ENCODE assay signal across 8 cellular contexts in genomic region chr12:24960222-24960855, GRCh38. TPM values are rescaled to one million over a fixed set of nuclear protein-coding genes. Genes with fewer than 3 reads are reported as not detected.
DNase-seq lines count a peak whose midpoint lies in the region; ATAC-seq and TF ChIP-seq lines count a peak whose summit lies in the region.

No MANE protein-coding gene starts in this region.

- H3K9me3 Mint-ChIP-seq in neural crest cell = no peaks in the 10 kb centered on the region

- no peaks in the 10 kb centered on the region for H3K27me3 Mint-ChIP-seq in neural crest cell (ENCODE audit: low read depth)

- H3K27ac ChIP-seq in SJCRH30 = no peak overlapping the region
- no peak overlapping the region for H3K27ac ChIP-seq in dorsolateral prefrontal cortex

- H3K27me3 ChIP-seq in SJCRH30 (no peaks in the 10 kb centered on the region), dorsolateral prefrontal cortex (no peaks in the 10 kb centered on the region)

- TF ChIP-seq CTCF in dorsolateral prefrontal cortex (IDR thresholded peaks at IDR 0.05 in 54 of 56, conservative IDR thresholded peaks at IDR 0.05 in 2 of 56; ENCODE audit: low read depth in 1 of 56, partially characterized antibody in 56 of 56) (peak in 49 of 56 donors; percentile 11 to 57 (median 39)), neural crest cell (conservative IDR thresholded peaks at IDR 0.05) (peak; percentile 76)

- no peaks in the 10 kb centered on the region for H3K36me3 ChIP-seq in SJCRH30

- intact Hi-C loops in dorsolateral prefrontal cortex (cut with DNase I) = no loop called here

- peaks cover 5% of the 10 kb centered on the region; the same call in 1 of the 2 replicates for H3K9me3 ChIP-seq in SJCRH30 (replicated peaks)

- DNase-seq in DMS114 treated with DMSO at 0.1 percent for 48 hours (lab: John Stamatoyannopoulos, UW; ENCODE audit: unreplicated experiment) (peak; percentile 29), SJCRH30 (peak; percentile 55 to 72), dorsolateral prefrontal cortex (peak in 1 of 10 donors; percentile 38), neural crest cell (ENCODE audit: low read depth, low spot score) (peak; percentile 22), DMS153 treated with DMSO at 0.1 percent for 48 hours (lab: John Stamatoyannopoulos, UW; ENCODE audit: unreplicated experiment) (no peak), NCI-H2029 treated with DMSO at 0.1 percent for 48 hours (lab: John Stamatoyannopoulos, UW) (no peak)

- H3K27ac Mint-ChIP-seq in neural crest cell (ENCODE audit: unreplicated experiment) = no peak overlapping the region

- no peak overlapping the region for H3K4me3 Mint-ChIP-seq in neural crest cell

- no peaks in the 10 kb centered on the region for H3K36me3 Mint-ChIP-seq in neural crest cell (ENCODE audit: low read depth)

- ATAC-seq in GM19324 (IDR thresholded peaks at IDR 0.05; ENCODE audit: low FRiP score, unreplicated experiment) = peak; percentile 63
- ATAC-seq in HG03439 (IDR thresholded peaks at IDR 0.05; ENCODE audit: unreplicated experiment) = peak; percentile 70

- H3K4me3 ChIP-seq in SJCRH30 (no peak overlapping the region), dorsolateral prefrontal cortex (no peak overlapping the region)

- H3K4me1 Mint-ChIP-seq in neural crest cell = no peaks in the 10 kb centered on the region

- H3K4me1 ChIP-seq in SJCRH30 = no peaks in the 10 kb centered on the region

RNA-seq across cellular contexts. Expression of gene BCAT1, which starts 11.4 kb away (rescaled TPM):
- 231 and 239 TPM in 2 replicates for total RNA-seq in SJCRH30 (2014; rRNA removed; shearing (Covaris generic))
- total RNA-seq in dorsolateral prefrontal cortex = 10 to 100 TPM; 11.5 to 48.1 (median 32.6) TPM
- 199 TPM in 2 replicates for total RNA-seq in neural crest cell

Comparison
In these comparisons a context has a peak if more than half of its experiments do, and no peak if none do; other contexts are left out.
1. DNase-seq: peak in DMS114 treated with DMSO at 0.1 percent for 48 hours (single experiment), SJCRH30 (2 of 2) and neural crest cell (single experiment); none in DMS153 treated with DMSO at 0.1 percent for 48 hours (single experiment) and NCI-H2029 treated with DMSO at 0.1 percent for 48 hours (single experiment).